In the genomic region with DNA sequence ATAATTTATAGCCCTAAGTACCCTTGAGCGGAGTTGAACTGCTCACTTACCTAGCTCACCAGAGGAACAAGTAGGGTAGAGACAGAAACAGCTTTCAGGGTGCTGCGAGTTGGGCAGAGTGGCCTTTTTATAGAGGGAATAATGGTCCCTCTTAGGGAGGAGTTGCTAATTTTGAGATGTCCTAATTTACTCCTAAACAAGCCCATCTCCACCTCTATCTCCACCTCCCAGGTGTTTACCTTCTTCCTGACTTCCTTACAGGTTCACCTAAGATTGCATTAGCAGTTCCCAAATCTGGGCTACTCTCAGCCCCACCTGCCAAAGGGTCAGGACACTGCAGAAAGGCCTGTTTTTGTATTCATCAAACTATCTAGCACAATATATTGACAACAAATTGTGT, we compare ENCODE assay signal across 32 cellular contexts. TPM values are rescaled to one million over a fixed set of nuclear protein-coding genes. Genes with fewer than 3 reads are reported as not detected.
"Had no signal": no experiment of that assay in that cellular context is flagged by ENCODE, and none has a peak within 500 bp of the region (broad histone marks: within the 10 kb centered on the region; RNA-seq: fewer than 3 reads in every experiment).

A gene (minus strand): TSS at position 101 of the 400 bp plus-strand sequence. CDS start 940 bp downstream, outside the sequence.

- H3K4me3 ChIP-seq: colonic mucosa, coronary artery, dorsolateral prefrontal cortex, esophagus muscularis mucosa, esophagus squamous epithelium, gastrocnemius medialis, gastroesophageal sphincter, heart left ventricle, heart right ventricle had no signal

- H3K4me1 ChIP-seq: colonic mucosa, esophagus muscularis mucosa, gastrocnemius medialis, gastroesophageal sphincter, heart left ventricle, heart right ventricle had no signal

- H3K27me3 ChIP-seq: colonic mucosa, esophagus muscularis mucosa, esophagus squamous epithelium, gastrocnemius medialis, gastroesophageal sphincter, heart left ventricle, heart right ventricle had no signal

- DNase-seq: colonic mucosa; cortex of kidney; dorsolateral prefrontal cortex; effector CD4-positive, alpha-beta T cell; effector CD8-positive, alpha-beta T cell; effector memory CD4-positive, alpha-beta T cell; effector memory CD8-positive, alpha-beta T cell; endodermal cell; erythroblast; esophagus squamous epithelium; foreskin fibroblast; foreskin melanocyte; gastrocnemius medialis; glutamatergic neuron; head of caudate nucleus; heart left ventricle; heart right ventricle had no signal

- H3K27ac ChIP-seq: colonic mucosa, coronary artery, dorsolateral prefrontal cortex, esophagus muscularis mucosa, gastrocnemius medialis, gastroesophageal sphincter, heart left ventricle, heart right ventricle had no signal

- H3K4me3 Mint-ChIP-seq: dendritic cell treated with granulocyte-macrophage colony-stimulating factor and Interleukin-4, amounts not matched to agents 40 ng/mL and 50 ng/mL, for 4 days; effector memory CD8-positive, alpha-beta T cell; endodermal cell had no signal

- H3K9me3 ChIP-seq: colonic mucosa, esophagus muscularis mucosa, esophagus squamous epithelium, gastrocnemius medialis, gastroesophageal sphincter, heart right ventricle had no signal

- ATAC-seq: effector memory CD8-positive, alpha-beta T cell; gastrocnemius medialis; gastroesophageal sphincter; heart left ventricle; heart right ventricle had no signal

- H3K4me1 Mint-ChIP-seq: endodermal cell had no signal

- FAIRE-seq: colon, endometrium, endothelial cell of umbilical vein, frontal cortex had no signal

- H3K27ac Mint-ChIP-seq: dendritic cell treated with granulocyte-macrophage colony-stimulating factor and Interleukin-4, amounts not matched to agents 40 ng/mL and 50 ng/mL, for 4 days; effector memory CD8-positive, alpha-beta T cell; endodermal cell had no signal

- H3K36me3 ChIP-seq: colonic mucosa, esophagus muscularis mucosa, esophagus squamous epithelium, gastrocnemius medialis, heart left ventricle, heart right ventricle had no signal

RNA-seq across cellular contexts. Expression of the gene that starts here (rescaled TPM):
- total RNA-seq: colonic mucosa, dermis blood vessel endothelial cell, dermis microvascular lymphatic vessel endothelial cell, endodermal cell, endothelial cell of umbilical vein, epithelial cell of proximal tubule, esophagus mucosa, esophagus muscularis mucosa, fibroblast of lung, fibroblast of villous mesenchyme, frontal cortex, gastrocnemius medialis, glomerular endothelial cell, heart left ventricle, heart right ventricle had no signal
- polyA plus RNA-seq: endothelial cell of umbilical vein, fibroblast of lung had no signal
